ENCODE assay signal across 10 cellular contexts in the genomic region with DNA sequence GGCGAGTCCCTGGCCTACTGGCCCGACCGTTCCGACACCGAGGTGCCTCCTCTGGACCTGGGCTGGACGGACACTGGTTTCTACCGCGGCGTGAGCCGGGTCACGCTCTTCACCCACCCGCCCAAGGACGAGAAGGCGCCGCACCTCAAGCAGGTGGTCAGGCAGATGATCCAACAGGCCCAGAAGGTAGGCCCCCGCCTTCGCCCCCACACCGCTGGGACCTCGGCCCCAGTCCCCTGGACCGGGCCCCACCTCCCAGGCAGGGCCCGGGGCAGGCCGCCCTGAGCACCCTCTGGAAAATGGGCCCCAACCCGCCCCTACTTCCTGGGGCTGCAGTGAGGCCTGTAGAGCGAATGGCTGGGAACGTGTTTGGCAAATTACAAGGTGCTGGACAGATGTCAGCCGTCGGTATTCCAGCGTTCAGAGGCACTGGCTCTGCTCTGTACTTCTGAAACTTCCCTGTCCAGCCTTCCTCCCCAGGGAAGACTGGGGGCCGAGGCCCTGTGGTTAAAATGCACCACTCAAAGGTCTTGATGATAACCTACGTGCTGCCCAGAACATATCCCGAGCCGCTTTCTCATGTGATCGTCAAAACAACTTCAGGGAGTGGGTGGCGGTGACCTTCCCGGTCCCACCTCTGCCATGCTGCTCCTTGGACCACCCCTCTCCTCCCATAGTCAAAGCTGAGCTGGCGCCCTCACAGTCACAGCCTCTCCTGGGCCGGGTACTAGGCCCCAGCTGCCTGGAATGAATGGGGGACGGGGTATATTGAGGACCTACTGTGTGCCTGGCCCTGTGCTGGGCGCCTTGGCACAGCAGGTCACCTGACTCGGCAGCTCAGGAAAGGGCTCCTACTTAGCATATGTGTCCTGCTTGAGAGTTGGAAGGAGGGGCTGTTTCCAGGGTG. TPM values are rescaled to one million over a fixed set of nuclear protein-coding genes. Genes with fewer than 3 reads are reported as not detected.
DNase-seq lines count a peak whose midpoint lies in the region; ATAC-seq and TF ChIP-seq lines count a peak whose summit lies in the region.
"Had no signal": no experiment of that assay in that cellular context is flagged by ENCODE, and none has a peak within 500 bp of the region (broad histone marks: within the 10 kb centered on the region; RNA-seq: fewer than 3 reads in every experiment).

No MANE protein-coding gene starts in this region.

- CTCF ChIA-PET in CD4-positive, alpha-beta memory T cell (lab: Charles Lee; ENCODE audit: partially characterized antibody): interaction anchor here (1.4 kb wide), 1 partner anchor 29 kb away, joined by 4 read pairs; no protein-coding TSS in a partner anchor

- ATAC-seq in GM18498 (IDR thresholded peaks at IDR 0.05; ENCODE audit: unreplicated experiment): no peak

- intact Hi-C loops in CD4-positive, alpha-beta memory T cell (cut with micrococcal nuclease): no loop called here

- peaks cover 26% of the 10 kb centered on the region for H3K27me3 ChIP-seq in CD4-positive, alpha-beta memory T cell (ENCODE audit: insufficient read depth, low read length)
- no peaks in the 10 kb centered on the region for H3K27me3 ChIP-seq in MG63

- H3K27ac Mint-ChIP-seq in CD4-positive, alpha-beta memory T cell: no peak overlapping the region
- H3K27ac Mint-ChIP-seq in nephron: no peak overlapping the region

- H3K4me1 Mint-ChIP-seq in CD4-positive, alpha-beta memory T cell: peaks cover 5 to 9% (median 6%) of the 10 kb centered on the region in 4 donors
- H3K4me1 Mint-ChIP-seq in nephron: peaks cover 51% of the 10 kb centered on the region

- H3K36me3 Mint-ChIP-seq in CD4-positive, alpha-beta memory T cell: no peaks in the 10 kb centered on the region
- H3K36me3 Mint-ChIP-seq in nephron (ENCODE audit: low read depth): no peaks in the 10 kb centered on the region

- peaks cover 11% of the 10 kb centered on the region for H3K4me1 ChIP-seq in CD4-positive, alpha-beta memory T cell (ENCODE audit: insufficient read depth, low read length)

- POLR2A ChIA-PET in CD4-positive, alpha-beta memory T cell (lab: Charles Lee; ENCODE audit: partially characterized antibody): no interaction called here

- H3K4me3 Mint-ChIP-seq in CD4-positive, alpha-beta memory T cell: peak overlapping the region; percentile 35 to 50 (median 48)
- H3K4me3 Mint-ChIP-seq in nephron: peak overlapping the region; percentile 13 to 44 (median 27)

- no peak overlapping the region for H3K4me3 ChIP-seq in CD4-positive, alpha-beta memory T cell (ENCODE audit: low read length in 2 of 2)
- H3K4me3 ChIP-seq in MG63: no peak overlapping the region

- no peaks in the 10 kb centered on the region for H3K36me3 ChIP-seq in CD4-positive, alpha-beta memory T cell (ENCODE audit: insufficient read depth, low read length)
- H3K36me3 ChIP-seq in MG63: no peaks in the 10 kb centered on the region

- H3K9me3 Mint-ChIP-seq in CD4-positive, alpha-beta memory T cell: peaks cover 0 to 5% (median 0%) of the 10 kb centered on the region in 8 donors
- peaks cover 5% of the 10 kb centered on the region for H3K9me3 Mint-ChIP-seq in nephron

- TF ChIP-seq CTCF in nephron (IDR thresholded peaks at IDR 0.05; ENCODE audit: unreplicated experiment in 3 of 3): no peak

- peaks cover 23 to 37% of the 10 kb centered on the region in 2 donors for H3K27me3 Mint-ChIP-seq in CD4-positive, alpha-beta memory T cell
- H3K27me3 Mint-ChIP-seq in nephron (ENCODE audit: low read depth): peaks cover 80% of the 10 kb centered on the region

- H3K9me3 ChIP-seq in CD4-positive, alpha-beta memory T cell (ENCODE audit: control insufficient read depth in 1 of 2, low read length in 2 of 2): no peaks in the 10 kb centered on the region
- H3K9me3 ChIP-seq in MG63: no peaks in the 10 kb centered on the region

- DNase-seq in CD4-positive, alpha-beta memory T cell: no peak
- DNase-seq in NCI-H69 (lab: John Stamatoyannopoulos, UW) (peak; percentile 69), epithelial cell of prostate (ENCODE audit: low read depth, low spot score) (no peak), NCI-H82 treated with DMSO at 0.1 percent for 48 hours (lab: John Stamatoyannopoulos, UW; ENCODE audit: unreplicated experiment) (no peak), MG63 (no peak), DMS153 treated with DMSO at 0.1 percent for 48 hours (lab: John Stamatoyannopoulos, UW; ENCODE audit: unreplicated experiment) (no peak)
- DNase-seq: DND-41, left cardiac atrium had no signal

- no peak overlapping the region for H3K27ac ChIP-seq in CD4-positive, alpha-beta memory T cell (ENCODE audit: low read depth, low read length)
- H3K27ac ChIP-seq in epithelial cell of prostate: peak overlapping the region; percentile 78

RNA-seq across cellular contexts. Expression of a gene that starts 0.8 kb away (rescaled TPM):
- total RNA-seq in CD4-positive, alpha-beta memory T cell: under 1 TPM in 1 of 2 experiments, not detected in 1; 0.29 TPM
- not detected for polyA plus RNA-seq in CD4-positive, alpha-beta memory T cell
- not detected in 2 replicates for total RNA-seq in MG63 (2014; rRNA removed; shearing (Covaris generic); ENCODE audit: low replicate concordance)

RNA-seq across cellular contexts. Expression of a gene that starts 35.4 kb away (rescaled TPM):
- total RNA-seq in CD4-positive, alpha-beta memory T cell: 10 to 100 TPM in 1 of 2 experiments, 1 to 10 TPM in 1; 9.3 to 10.2 TPM
- 1 to 10 TPM in 1 of 2 donors, not detected in 1; 3.3 TPM for polyA plus RNA-seq in CD4-positive, alpha-beta memory T cell
- not detected in 2 replicates for total RNA-seq in MG63 (2014; rRNA removed; shearing (Covaris generic); ENCODE audit: low replicate concordance)
- total RNA-seq: left cardiac atrium had no signal

Comparison
In these comparisons a context has a peak if more than half of its experiments do, and no peak if none do; other contexts are left out.
1. RNA of a gene that starts 35.4 kb away (total RNA-seq): 9.3 to 10.2 TPM in CD4-positive, alpha-beta memory T cell; not detected in MG63; every median in the first group is over 10 times any median in the second.